ENCODE assay signal across 7 cellular contexts in genomic region chr3:186084264-186084663, GRCh38.
"Had no signal": no experiment of that assay in that cellular context is flagged by ENCODE, and none has a peak within 500 bp of the region (broad histone marks: within the 10 kb centered on the region; RNA-seq: fewer than 3 reads in every experiment).

No MANE protein-coding gene starts in this region.

- H3K4me3 ChIP-seq: HAP-1 had no signal

- H3K27ac ChIP-seq: HL-60 had no signal

- H3K4me3 Mint-ChIP-seq: HFFc6 had no signal

- H3K9me3 Mint-ChIP-seq: HFFc6 had no signal

- H3K36me3 ChIP-seq: HAP-1 had no signal

- H3K9me3 ChIP-seq: HAP-1 had no signal

- DNase-seq: GOT3, H7, HFFc6, KBM-7 had no signal

- ATAC-seq: HCT116 had no signal
